Comparison of ENCODE assay signal across 8 cellular contexts in genomic region chr13:38872693-38873092, GRCh38.
A peak's percentile ranks its signal among the peaks of the same experiment; 100 is the strongest.
DNase-seq lines count a peak whose midpoint lies in the region; ATAC-seq and TF ChIP-seq lines count a peak whose summit lies in the region.

No MANE protein-coding gene starts in this region.

- CTCF ChIA-PET in OCI-LY7 (lab: Charles Lee; ENCODE audit: unreplicated experiment) = no interaction called here

- H3K9me3 ChIP-seq in right atrium auricular region (no peaks in the 10 kb centered on the region), OCI-LY7 (ENCODE audit: low read length) (no peaks in the 10 kb centered on the region)

- H2AFZ ChIP-seq in OCI-LY7 (ENCODE audit: low read length) = no peak overlapping the region

- no peak overlapping the region for H3K4me2 ChIP-seq in OCI-LY7 (ENCODE audit: low read length)

- no peaks in the 10 kb centered on the region for H3K79me2 ChIP-seq in OCI-LY7 (ENCODE audit: insufficient read depth, low read depth, low read length)

- ATAC-seq in Right ventricle myocardium superior (ENCODE audit: poor library complexity) = peak; percentile 43
- peak; percentile 60 for ATAC-seq in HG02938 (IDR thresholded peaks at IDR 0.05; ENCODE audit: unreplicated experiment)
- peak; percentile 65 to 69 for ATAC-seq in stimulated activated naive B cell treated with anti-CD40 and anti-IgM and Interleukin-4, amounts not matched to agents 10 μg/mL and 1 μg/mL and 100 μg/mL, for 72 hours (replicated peaks)

- H3K4me3 ChIP-seq in right atrium auricular region = no peak overlapping the region
- H3K4me3 ChIP-seq in OCI-LY7 (ENCODE audit: low read depth, low read length, poor library complexity, severe bottlenecking) = no peak overlapping the region
- no peak overlapping the region for H3K4me3 ChIP-seq in kidney epithelial cell (ENCODE audit: low read depth, low read length)

- no peaks in the 10 kb centered on the region for H3K9me2 ChIP-seq in OCI-LY7 (ENCODE audit: insufficient read depth, low read length)

- TF ChIP-seq CTCF in right atrium auricular region (IDR thresholded peaks at IDR 0.05) (peak in 1 of 2 donors; percentile 40), OCI-LY7 (conservative IDR thresholded peaks at IDR 0.05; ENCODE audit: low read length) (peak; percentile 86), kidney epithelial cell (IDR thresholded peaks at IDR 0.05; ENCODE audit: insufficient read depth, low read length, poor library complexity, severe bottlenecking) (peak; percentile 79)

- H4K20me1 ChIP-seq in OCI-LY7 (ENCODE audit: insufficient read depth, low read length) = no peaks in the 10 kb centered on the region

- H3K4me1 ChIP-seq in right atrium auricular region (no peaks in the 10 kb centered on the region), OCI-LY7 (ENCODE audit: insufficient read depth, low read length, poor library complexity, severe bottlenecking) (no peaks in the 10 kb centered on the region)

- no peaks in the 10 kb centered on the region for H3K9me3 Mint-ChIP-seq in stimulated activated naive B cell treated with anti-CD40 and anti-IgM and Interleukin-4, amounts not matched to agents 10 μg/mL and 1 μg/mL and 100 μg/mL, for 72 hours

- intact Hi-C loops in Right ventricle myocardium superior (cut with DNase I) (no loop called here), OCI-LY7 (cut with micrococcal nuclease; ENCODE audit: unreplicated experiment) (no loop called here)

- H3K27ac ChIP-seq in right atrium auricular region = no peak overlapping the region
- no peak overlapping the region for H3K27ac ChIP-seq in OCI-LY7 (ENCODE audit: low read depth, low read length, poor library complexity, severe bottlenecking)

- no peak overlapping the region for H3K27ac Mint-ChIP-seq in stimulated activated naive B cell treated with anti-CD40 and anti-IgM and Interleukin-4, amounts not matched to agents 10 μg/mL and 1 μg/mL and 100 μg/mL, for 72 hours

- H3K36me3 ChIP-seq in right atrium auricular region (no peaks in the 10 kb centered on the region), OCI-LY7 (ENCODE audit: insufficient read depth, low read length) (no peaks in the 10 kb centered on the region), kidney epithelial cell (ENCODE audit: control insufficient read depth, insufficient read depth, low read length) (no peaks in the 10 kb centered on the region)

- H3K27me3 Mint-ChIP-seq in stimulated activated naive B cell treated with anti-CD40 and anti-IgM and Interleukin-4, amounts not matched to agents 10 μg/mL and 1 μg/mL and 100 μg/mL, for 72 hours = no peaks in the 10 kb centered on the region

- peak; percentile 53 for DNase-seq in Right ventricle myocardium superior
- no peak for DNase-seq in right atrium auricular region (ENCODE audit: low spot score)
- DNase-seq in OCI-LY7 (ENCODE audit: low spot score) = peak; percentile 40
- DNase-seq in anterior cingulate cortex (lab: John Stamatoyannopoulos, UW) = peak in 34 of 58 donors; percentile 1 to 63 (median 18)
- DNase-seq in kidney epithelial cell (ENCODE audit: low read depth) = no peak
- DNase-seq in stimulated activated naive B cell treated with anti-CD40 and anti-IgM and Interleukin-4, amounts not matched to agents 10 μg/mL and 1 μg/mL and 100 μg/mL, for 72 hours = peak; percentile 15
- DNase-seq in DMS79 (lab: John Stamatoyannopoulos, UW) = no peak

- POLR2A ChIA-PET in OCI-LY7 (lab: Charles Lee) = interaction anchor here (1.6 kb wide), 1 partner anchor 12 kb away, joined by 3 read pairs; no protein-coding TSS in a partner anchor

- no TSS peak for BruUV-seq in OCI-LY7 (replicated peaks; lab: Mats Ljungman, UMichigan)

- no peak overlapping the region for H3K4me3 Mint-ChIP-seq in stimulated activated naive B cell treated with anti-CD40 and anti-IgM and Interleukin-4, amounts not matched to agents 10 μg/mL and 1 μg/mL and 100 μg/mL, for 72 hours

- peaks cover 0 to 2% of the 10 kb centered on the region in 2 donors for H3K4me1 Mint-ChIP-seq in stimulated activated naive B cell treated with anti-CD40 and anti-IgM and Interleukin-4, amounts not matched to agents 10 μg/mL and 1 μg/mL and 100 μg/mL, for 72 hours

- H3K27me3 ChIP-seq in right atrium auricular region (no peaks in the 10 kb centered on the region), kidney epithelial cell (ENCODE audit: control insufficient read depth, insufficient read depth, low read length) (no peaks in the 10 kb centered on the region)

- no peaks in the 10 kb centered on the region for H3K36me3 Mint-ChIP-seq in stimulated activated naive B cell treated with anti-CD40 and anti-IgM and Interleukin-4, amounts not matched to agents 10 μg/mL and 1 μg/mL and 100 μg/mL, for 72 hours

Comparison
In these comparisons a context has a peak if more than half of its experiments do, and no peak if none do; other contexts are left out.
1. DNase-seq: peak in Right ventricle myocardium superior (single experiment), OCI-LY7 (single experiment), anterior cingulate cortex (34 of 58) and stimulated activated naive B cell treated with anti-CD40 and anti-IgM and Interleukin-4, amounts not matched to agents 10 μg/mL and 1 μg/mL and 100 μg/mL, for 72 hours (single experiment); none in right atrium auricular region (single experiment), kidney epithelial cell (single experiment) and DMS79 (single experiment).
2. Peak in every context shown above with its lines, with median percentiles within 50 percentile points of each other: ATAC-seq.